Comparison of ENCODE assay signal across 8 cellular contexts in genomic region chr1:205484985-205485967, GRCh38. TPM values are rescaled to one million over a fixed set of nuclear protein-coding genes. Genes with fewer than 3 reads are reported as not detected.
DNase-seq lines count a peak whose midpoint lies in the region; ATAC-seq and TF ChIP-seq lines count a peak whose summit lies in the region.

No MANE protein-coding gene starts in this region.

- CTCF ChIA-PET in PC-3 (lab: Charles Lee): interaction anchor here (0.6 to 1.9 kb wide), 23 partner anchors 19 to 212 kb away, joined by 3 to 45 read pairs (median 5); no protein-coding TSS in a partner anchor

- no peak for TF ChIP-seq POLR2A in testis (IDR thresholded peaks at IDR 0.05)

- peaks cover 7% of the 10 kb centered on the region; the same call in 1 of the 2 replicates for H3K27me3 ChIP-seq in PC-3 (ENCODE audit: low read length)
- no peaks in the 10 kb centered on the region for H3K27me3 ChIP-seq in neural cell (ENCODE audit: insufficient read depth, low read depth, low read length)
- H3K27me3 ChIP-seq in testis: no peaks in the 10 kb centered on the region

- no peaks in the 10 kb centered on the region for H3K4me1 ChIP-seq in PC-3 (ENCODE audit: insufficient read depth, low read length)
- peaks cover 3% of the 10 kb centered on the region for H3K4me1 ChIP-seq in testis

- no peaks in the 10 kb centered on the region for H3K9me2 ChIP-seq in PC-3 (replicated peaks; ENCODE audit: low read length)
- H3K9me2 ChIP-seq in neural cell (ENCODE audit: insufficient read depth, low read length): no peaks in the 10 kb centered on the region

- H3K9ac ChIP-seq in PC-3 (ENCODE audit: low read length): no peak overlapping the region
- H3K9ac ChIP-seq in neural cell (ENCODE audit: low read length): no peak overlapping the region

- H3K9me3 ChIP-seq in PC-3 (ENCODE audit: low read length) (no peaks in the 10 kb centered on the region), neural cell (ENCODE audit: low read length) (no peaks in the 10 kb centered on the region), testis (no peaks in the 10 kb centered on the region)

- TF ChIP-seq CTCF in GM12875 (IDR thresholded peaks at IDR 0.05; ENCODE audit: borderline replicate concordance, insufficient read depth, low read depth, low read length) (peak; percentile 96), LNCAP (IDR thresholded peaks at IDR 0.05) (peak; percentile 99), PC-3 (conservative IDR thresholded peaks at IDR 0.05; ENCODE audit: low read depth, low read length) (peak; percentile 99), neural cell (IDR thresholded peaks at IDR 0.05; ENCODE audit: poor library complexity, severe bottlenecking) (peak; percentile 98), testis (IDR thresholded peaks at IDR 0.05) (peak; percentile 89 to 95 (median 91))

- BruUV-seq in PC-3 (replicated peaks; lab: Mats Ljungman, UMichigan): no TSS peak

- POLR2A ChIA-PET in PC-3 (lab: Charles Lee; ENCODE audit: unreplicated experiment): no interaction called here

- intact Hi-C loops in PC-3 (cut with micrococcal nuclease) (loop anchor here (1.0 kb wide), 4 partner anchors 62 to 149 kb away; no protein-coding TSS in a partner anchor), testis (cut with DNase I; ENCODE audit: low total_unique reads) (loop anchor here (5.0 to 10.0 kb wide), 2 partner anchors 37 to 150 kb away; no protein-coding TSS in a partner anchor)

- 40% methylated on average over 12 to 13 of the region's 13 CpGs for WGBS in testis, 2 donors

- peak; percentile 82 for ATAC-seq in PC-3
- ATAC-seq in HG03025 (IDR thresholded peaks at IDR 0.05; ENCODE audit: low FRiP score, unreplicated experiment): no peak

- no peak overlapping the region for H3K4me2 ChIP-seq in PC-3 (ENCODE audit: low read length)
- H3K4me2 ChIP-seq in neural cell (ENCODE audit: low read length): no peak overlapping the region

- TF ChIP-seq RAD21 in neural cell (conservative IDR thresholded peaks at IDR 0.05): peak; percentile 97

- H3K4me3 ChIP-seq in GM12875 (ENCODE audit: low read depth, low read length) (no peak overlapping the region), PC-3 (ENCODE audit: low read length) (no peak overlapping the region), neural cell (ENCODE audit: low read length) (no peak overlapping the region), testis (no peak overlapping the region)

- no peaks in the 10 kb centered on the region for H3K36me3 ChIP-seq in PC-3 (ENCODE audit: low read depth, low read length)
- H3K36me3 ChIP-seq in neural cell (ENCODE audit: insufficient read depth, low read length): no peaks in the 10 kb centered on the region
- H3K36me3 ChIP-seq in testis (ENCODE audit: low read depth, missing control alignments): no peaks in the 10 kb centered on the region

- peak; percentile 89 for DNase-seq in PC-3
- peak; percentile 59 for DNase-seq in activated T-cell treated with anti-CD3 and anti-CD28 coated beads for 48 hours (ENCODE audit: low read depth)
- peak; percentile 40 for DNase-seq in fibroblast of gingiva (ENCODE audit: low read depth)
- DNase-seq in testis: peak; percentile 79

- TF ChIP-seq EP300 in neural cell (conservative IDR thresholded peaks at IDR 0.05; ENCODE audit: poor library complexity, severe bottlenecking): no peak

- H2AFZ ChIP-seq in PC-3 (ENCODE audit: low read length) (no peak overlapping the region), neural cell (ENCODE audit: low read depth, low read length) (no peak overlapping the region)

- no peaks in the 10 kb centered on the region for H4K20me1 ChIP-seq in PC-3 (ENCODE audit: low read length)
- no peaks in the 10 kb centered on the region for H4K20me1 ChIP-seq in neural cell (ENCODE audit: insufficient read depth)

- H3K27ac ChIP-seq in PC-3 (ENCODE audit: low read length): no peak overlapping the region
- H3K27ac ChIP-seq in neural cell (ENCODE audit: low read length): no peak overlapping the region
- no peak overlapping the region for H3K27ac ChIP-seq in testis

- H3K79me2 ChIP-seq in PC-3 (ENCODE audit: low read length) (no peaks in the 10 kb centered on the region), neural cell (replicated peaks; ENCODE audit: insufficient read depth, low read length) (no peaks in the 10 kb centered on the region)

- no peaks in the 10 kb centered on the region for H3F3A ChIP-seq in PC-3 (ENCODE audit: low read length, unreplicated experiment)
- no peaks in the 10 kb centered on the region for H3F3A ChIP-seq in neural cell (ENCODE audit: insufficient read depth, low read length, poor library complexity, severe bottlenecking)

TF ChIP-seq in neural cell, 6 proteins besides CTCF, POLR2A, EP300 and RAD21:
- TF ChIP-seq POLR2AphosphoS5 (IDR thresholded peaks at IDR 0.05) (no peak), EZH2 (IDR thresholded peaks at IDR 0.05; ENCODE audit: borderline replicate concordance, insufficient read depth, low read length, poor library complexity, severe bottlenecking) (no peak), SMC3 (conservative IDR thresholded peaks at IDR 0.05; ENCODE audit: poor library complexity) (peak; percentile 98), MXI1 (conservative IDR thresholded peaks at IDR 0.05; ENCODE audit: poor library complexity, severe bottlenecking) (peak; percentile 13), TAF1 (IDR thresholded peaks at IDR 0.05; ENCODE audit: low read depth) (no peak)

RNA-seq across cellular contexts. Expression of gene CDK18, which starts 19.2 kb away (rescaled TPM):
- total RNA-seq in PC-3 (2014; rRNA removed): 13.2 and 16.4 TPM in 2 replicates
- polyA plus RNA-seq in neural cell: not detected in 2 replicates
- 1.5 TPM in 1 of 2 replicates, not detected in the other for polyA minus RNA-seq in neural cell
- 1 to 10 TPM; 6.5 to 8.5 TPM for total RNA-seq in testis
- 9.2 TPM for polyA plus RNA-seq in testis (ENCODE audit: insufficient read depth, low read depth, low replicate concordance)

RNA-seq across cellular contexts. Expression of gene BLACAT1, which starts 29.4 kb away (rescaled TPM):
- total RNA-seq in PC-3 (2014; rRNA removed) (1.5 and 1.6 TPM in 2 replicates), testis (10 to 100 TPM; 14.4 to 15.5 TPM)
- polyA plus RNA-seq in neural cell (5.6 and 6.0 TPM in 2 replicates), testis (ENCODE audit: insufficient read depth, low read depth, low replicate concordance) (5.9 TPM)
- 12.2 and 15.9 TPM in 2 replicates for polyA minus RNA-seq in neural cell
